In the genomic region with DNA sequence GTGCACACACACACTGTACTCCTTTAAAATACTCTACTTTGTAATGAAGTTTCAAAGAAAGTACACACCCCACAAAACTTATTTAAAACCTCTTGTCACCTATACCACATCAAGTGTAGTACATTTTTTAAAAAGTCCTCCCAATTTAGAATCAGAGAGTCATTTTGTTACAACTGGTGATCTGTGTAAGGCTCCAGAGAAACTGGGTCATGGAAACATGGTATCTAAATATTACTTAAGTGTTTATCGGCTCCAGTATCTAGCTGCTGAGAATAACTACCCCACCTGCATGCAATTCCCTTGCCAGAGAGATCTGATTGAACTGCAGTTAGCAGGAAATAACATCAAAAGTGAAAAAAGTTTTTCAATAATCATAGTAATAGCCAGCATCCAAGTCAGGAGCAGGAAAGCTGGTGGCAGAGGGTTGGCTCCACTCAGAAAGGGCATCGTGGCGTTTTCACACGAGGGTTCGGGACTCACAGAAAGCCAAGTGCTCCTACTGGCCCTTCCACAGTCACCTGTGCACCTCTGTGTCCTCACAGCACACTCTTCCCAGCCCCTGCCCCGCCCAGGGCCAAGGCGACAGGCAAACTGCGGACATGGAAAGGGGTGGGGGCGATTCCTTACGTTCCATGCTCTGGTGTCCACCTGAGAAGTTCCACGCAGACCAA, we compare ENCODE assay signal across 13 cellular contexts. TPM values are rescaled to one million over a fixed set of nuclear protein-coding genes. Genes with fewer than 3 reads are reported as not detected.
DNase-seq lines count a peak whose midpoint lies in the region; ATAC-seq and TF ChIP-seq lines count a peak whose summit lies in the region.
"Had no signal": no experiment of that assay in that cellular context is flagged by ENCODE, and none has a peak within 500 bp of the region (broad histone marks: within the 10 kb centered on the region; RNA-seq: fewer than 3 reads in every experiment).

No MANE protein-coding gene starts in this region.

- H3K27ac Mint-ChIP-seq in activated T-cell treated with anti-CD3 and anti-CD28 coated beads, Interleukin-2, amount 50 U/mL, for 24 hours, result peak overlapping the region; percentile 93
- peak overlapping the region; percentile 93 for H3K27ac Mint-ChIP-seq in activated CD8-positive, alpha-beta T cell treated with anti-CD3 and anti-CD28 coated beads for 36 hours
- H3K27ac Mint-ChIP-seq: type B pancreatic cell had no signal

- no peaks in the 10 kb centered on the region for H3K27me3 ChIP-seq in mucosa of rectum (ENCODE audit: control insufficient read depth in 2 of 2, insufficient read depth in 2 of 2, low read length in 2 of 2)
- H3K27me3 ChIP-seq in stomach, result no peaks in the 10 kb centered on the region

- H3K4me1 ChIP-seq in mucosa of rectum (ENCODE audit: control insufficient read depth in 2 of 2, insufficient read depth in 2 of 2, low read length in 2 of 2) (peaks cover 26 to 35% of the 10 kb centered on the region in 2 donors), stomach (peaks cover 12 to 85% (median 45%) of the 10 kb centered on the region in 4 donors)
- H3K4me1 ChIP-seq: SJCRH30 had no signal

- no peak for TF ChIP-seq CTCF in activated CD8-positive, alpha-beta T cell treated with anti-CD3 and anti-CD28 coated beads for 36 hours (IDR thresholded peaks at IDR 0.05)
- TF ChIP-seq CTCF in stomach (IDR thresholded peaks at IDR 0.05), result no peak

- H3K4me3 ChIP-seq in mucosa of rectum (ENCODE audit: low read length in 2 of 2) (peak overlapping the region in 1 of 2 donors; percentile 20), stomach (no peak overlapping the region)
- H3K4me3 ChIP-seq: SJCRH30 had no signal

- no peak for DNase-seq in activated T-cell treated with anti-CD3 and anti-CD28 coated beads, Interleukin-2, amount 50 U/mL, for 24 hours
- DNase-seq in activated T-cell treated with anti-CD3 and anti-CD28 coated beads for 4 hours, result no peak
- DNase-seq in activated CD8-positive, alpha-beta T cell treated with anti-CD3 and anti-CD28 coated beads for 36 hours, result no peak
- DNase-seq in stomach, result no peak
- DNase-seq in NCI-H1930 (lab: John Stamatoyannopoulos, UW), result no peak
- DNase-seq: hypothalamus; NCI-H1417 treated with DMSO at 0.1 percent for 48 hours; SJCRH30; stimulated activated CD4-positive, alpha-beta T cell treated with anti-CD3 and anti-CD28 coated beads, Interleukin-1b, Interleukin-23, amount 100 ng/mL, for 48 hours had no signal

- H3K27ac ChIP-seq in mucosa of rectum (ENCODE audit: low read depth in 2 of 2, low read length in 2 of 2) (peak overlapping the region; percentile 24 to 31), stomach (peak overlapping the region in 3 of 5 donors; percentile 40 to 68 (median 49))
- H3K27ac ChIP-seq: SJCRH30 had no signal

- peaks cover 91% of the 10 kb centered on the region for H3K4me1 Mint-ChIP-seq in activated T-cell treated with anti-CD3 and anti-CD28 coated beads, Interleukin-2, amount 50 U/mL, for 24 hours (ENCODE audit: low read depth)
- H3K4me1 Mint-ChIP-seq in activated CD8-positive, alpha-beta T cell treated with anti-CD3 and anti-CD28 coated beads for 36 hours (ENCODE audit: low read depth), result peaks cover 77% of the 10 kb centered on the region

- intact Hi-C loops in activated CD8-positive, alpha-beta T cell treated with anti-CD3 and anti-CD28 coated beads for 36 hours (cut with micrococcal nuclease), result loop anchor here (5.0 kb wide), 1 partner anchor 34 kb away; no protein-coding TSS in a partner anchor
- intact Hi-C loops in stomach (cut with DNase I; ENCODE audit: low total_unique reads), result no loop called here

- POLR2A ChIA-PET in activated CD8-positive, alpha-beta T cell treated with anti-CD3 and anti-CD28 coated beads for 36 hours (lab: Charles Lee), result interaction anchor here (0.8 to 4.3 kb wide), 2 partner anchors 11 to 295 kb away, joined by 3 to 28 read pairs; no protein-coding TSS in a partner anchor

- CTCF ChIA-PET in activated CD8-positive, alpha-beta T cell treated with anti-CD3 and anti-CD28 coated beads for 36 hours (lab: Charles Lee), result interaction anchor here (3.3 kb wide), 1 partner anchor 12 kb away, joined by 18 read pairs; no protein-coding TSS in a partner anchor

- no peak for TF ChIP-seq EP300 in stomach (IDR thresholded peaks at IDR 0.05)

- peaks cover 88% of the 10 kb centered on the region for H3K36me3 Mint-ChIP-seq in activated T-cell treated with anti-CD3 and anti-CD28 coated beads, Interleukin-2, amount 50 U/mL, for 24 hours (ENCODE audit: low read depth)
- peaks cover 72% of the 10 kb centered on the region for H3K36me3 Mint-ChIP-seq in activated CD8-positive, alpha-beta T cell treated with anti-CD3 and anti-CD28 coated beads for 36 hours (ENCODE audit: low read depth)
- H3K36me3 Mint-ChIP-seq: type B pancreatic cell had no signal

- H3K27me3 Mint-ChIP-seq in activated T-cell treated with anti-CD3 and anti-CD28 coated beads, Interleukin-2, amount 50 U/mL, for 24 hours, result no peaks in the 10 kb centered on the region
- H3K27me3 Mint-ChIP-seq in activated CD8-positive, alpha-beta T cell treated with anti-CD3 and anti-CD28 coated beads for 36 hours, result no peaks in the 10 kb centered on the region

- peak overlapping the region in 1 of 2 donors; percentile 19 for H3K9ac ChIP-seq in mucosa of rectum (ENCODE audit: low read depth in 1 of 2, low read length in 2 of 2)

- H3K4me3 Mint-ChIP-seq in activated T-cell treated with anti-CD3 and anti-CD28 coated beads, Interleukin-2, amount 50 U/mL, for 24 hours, result peak overlapping the region; percentile 90
- peak overlapping the region; percentile 71 for H3K4me3 Mint-ChIP-seq in activated CD8-positive, alpha-beta T cell treated with anti-CD3 and anti-CD28 coated beads for 36 hours
- H3K4me3 Mint-ChIP-seq: type B pancreatic cell had no signal

- H3K36me3 ChIP-seq in mucosa of rectum (ENCODE audit: control insufficient read depth in 2 of 2, insufficient read depth in 2 of 2, low read length in 2 of 2) (no peaks in the 10 kb centered on the region), stomach (no peaks in the 10 kb centered on the region)
- H3K36me3 ChIP-seq: SJCRH30 had no signal

- no peak for TF ChIP-seq POLR2A in stomach (IDR thresholded peaks at IDR 0.05)

- no peaks in the 10 kb centered on the region for H3K9me3 ChIP-seq in mucosa of rectum (ENCODE audit: control insufficient read depth in 2 of 2, low read length in 2 of 2)
- no peaks in the 10 kb centered on the region for H3K9me3 ChIP-seq in stomach
- H3K9me3 ChIP-seq: SJCRH30 had no signal

- ATAC-seq in activated CD8-positive, alpha-beta T cell treated with anti-CD3 and anti-CD28 coated beads for 36 hours, result peak; percentile 15
- ATAC-seq in GM21723 (IDR thresholded peaks at IDR 0.05; ENCODE audit: unreplicated experiment) (no peak), HG03175 (IDR thresholded peaks at IDR 0.05; ENCODE audit: unreplicated experiment) (no peak)

- no peaks in the 10 kb centered on the region for H3K9me3 Mint-ChIP-seq in activated T-cell treated with anti-CD3 and anti-CD28 coated beads, Interleukin-2, amount 50 U/mL, for 24 hours
- H3K9me3 Mint-ChIP-seq in activated CD8-positive, alpha-beta T cell treated with anti-CD3 and anti-CD28 coated beads for 36 hours, result no peaks in the 10 kb centered on the region
- H3K9me3 Mint-ChIP-seq: type B pancreatic cell had no signal

- 56 to 74% (median 72%) methylated on average over 11 of the region's 11 CpGs for WGBS in stomach, 5 donors

RNA-seq across cellular contexts. Expression of a gene that starts 6.5 kb away (rescaled TPM):
- total RNA-seq in activated CD8-positive, alpha-beta T cell treated with anti-CD3 and anti-CD28 coated beads for 36 hours, result 100 to 1,000 TPM; 207 to 220 TPM
- 100 to 1,000 TPM in 1 of 5 donors, 10 to 100 TPM in 3, not detected in 1; 12.3 to 177 (median 29.1) TPM for total RNA-seq in stomach
- 100 to 1,000 TPM in 1 of 3 donors, 10 to 100 TPM in 2; 47.7 to 128 (median 60.8) TPM for polyA plus RNA-seq in stomach
- total RNA-seq: SJCRH30 had no signal
